20 cellular contexts compared by ENCODE assay signal in genomic region chr6:45991189-45991588, GRCh38. TPM values are rescaled to one million over a fixed set of nuclear protein-coding genes. Genes with fewer than 3 reads are reported as not detected.
DNase-seq lines count a peak whose midpoint lies in the region; TF ChIP-seq lines count a peak whose summit lies in the region.
"Had no signal": no experiment of that assay in that cellular context is flagged by ENCODE, and none has a peak within 500 bp of the region (broad histone marks: within the 10 kb centered on the region; RNA-seq: fewer than 3 reads in every experiment).

No MANE protein-coding gene starts in this region.

- no peaks in the 10 kb centered on the region; the same call in 1 of the 2 replicates for H4K20me1 ChIP-seq in Karpas-422 (ENCODE audit: insufficient read depth, low read depth, low read length)
- H4K20me1 ChIP-seq in hepatocyte (ENCODE audit: insufficient read depth, poor library complexity, severe bottlenecking): no peaks in the 10 kb centered on the region

- H3K27ac Mint-ChIP-seq in chondrocyte (ENCODE audit: unreplicated experiment): no peak overlapping the region
- H3K27ac Mint-ChIP-seq: activated naive CD4-positive, alpha-beta T cell treated with anti-CD3 and anti-CD28 coated beads, Interleukin-2, amount 10 ng/mL, durations not matched to agents 7 days and 5 days had no signal

- in situ Hi-C loops in HAP-1 (cut with MboI; ENCODE audit: low sequenced_read_pairs): no loop called here

- H2AFZ ChIP-seq in Karpas-422 (ENCODE audit: low read length) (no peak overlapping the region), hepatocyte (no peak overlapping the region)

- peak; percentile 10 for TF ChIP-seq CTCF in chondrocyte (IDR thresholded peaks at IDR 0.05)
- TF ChIP-seq CTCF in retinal pigment epithelial cell (conservative IDR thresholded peaks at IDR 0.05; ENCODE audit: low read depth, low read length): peak; percentile 25
- TF ChIP-seq CTCF in hepatocyte (IDR thresholded peaks at IDR 0.05; ENCODE audit: poor library complexity): no peak

- DNase-seq in NCI-H82 (lab: John Stamatoyannopoulos, UW) (peak; percentile 67), NCI-H82 treated with DMSO at 0.1 percent for 48 hours (lab: John Stamatoyannopoulos, UW; ENCODE audit: unreplicated experiment) (no peak), Karpas-422 (peak; percentile 46), chondrocyte (ENCODE audit: low spot score) (no peak), retinal pigment epithelial cell (ENCODE audit: low read depth) (no peak), NCI-H526 (lab: John Stamatoyannopoulos, UW) (no peak), HAP-1 (ENCODE audit: low spot score in 2 of 2) (no peak), hepatocyte (ENCODE audit: low spot score) (no peak)
- DNase-seq: activated CD4-positive, CD25-positive, alpha-beta regulatory T cell treated with anti-CD3 and anti-CD28 coated beads, Interleukin-2, amount 50 U/mL, for 72 hours; activated CD8-positive, alpha-beta memory T cell treated with anti-CD3 and anti-CD28 coated beads, Interleukin-2, amount 50 U/mL, for 4 hours; activated naive CD4-positive, alpha-beta T cell treated with anti-CD3 and anti-CD28 coated beads, Interleukin-2, amount 10 ng/mL, durations not matched to agents 7 days and 5 days; foreskin fibroblast; midbrain; NCI-H187; NCI-H69; ovary had no signal

- no peaks in the 10 kb centered on the region for H3K27me3 ChIP-seq in Karpas-422 (ENCODE audit: low read length)
- H3K27me3 ChIP-seq in HAP-1 (ENCODE audit: low read depth): no peaks in the 10 kb centered on the region
- no peaks in the 10 kb centered on the region for H3K27me3 ChIP-seq in hepatocyte
- H3K27me3 ChIP-seq: ovary had no signal

- H3K27ac ChIP-seq in Karpas-422 (ENCODE audit: low read length): no peak overlapping the region
- H3K27ac ChIP-seq in hepatocyte: no peak overlapping the region
- H3K27ac ChIP-seq: HL-60, ovary had no signal

- H3K4me1 Mint-ChIP-seq in chondrocyte (ENCODE audit: low read depth): peaks cover 8% of the 10 kb centered on the region
- H3K4me1 Mint-ChIP-seq: activated naive CD4-positive, alpha-beta T cell treated with anti-CD3 and anti-CD28 coated beads, Interleukin-2, amount 10 ng/mL, durations not matched to agents 7 days and 5 days had no signal

- no peaks in the 10 kb centered on the region for H3K36me3 Mint-ChIP-seq in chondrocyte (ENCODE audit: low read depth)
- H3K36me3 Mint-ChIP-seq: activated naive CD4-positive, alpha-beta T cell treated with anti-CD3 and anti-CD28 coated beads, Interleukin-2, amount 10 ng/mL, durations not matched to agents 7 days and 5 days had no signal

- no peak overlapping the region for H3K4me3 Mint-ChIP-seq in chondrocyte (ENCODE audit: unreplicated experiment)
- H3K4me3 Mint-ChIP-seq: activated naive CD4-positive, alpha-beta T cell treated with anti-CD3 and anti-CD28 coated beads, Interleukin-2, amount 10 ng/mL, durations not matched to agents 7 days and 5 days had no signal

- H3K36me3 ChIP-seq in Karpas-422 (ENCODE audit: insufficient read depth, low read length) (no peaks in the 10 kb centered on the region), HAP-1 (replicated peaks) (no peaks in the 10 kb centered on the region), hepatocyte (replicated peaks; ENCODE audit: insufficient read depth, low read depth) (no peaks in the 10 kb centered on the region)
- H3K36me3 ChIP-seq: ovary had no signal

- H3K79me2 ChIP-seq in Karpas-422 (ENCODE audit: low read length) (no peaks in the 10 kb centered on the region), hepatocyte (no peaks in the 10 kb centered on the region)

- H3K4me1 ChIP-seq in Karpas-422 (ENCODE audit: low read length): no peaks in the 10 kb centered on the region
- H3K4me1 ChIP-seq in HAP-1: no peaks in the 10 kb centered on the region
- H3K4me1 ChIP-seq in hepatocyte (ENCODE audit: insufficient read depth): peaks cover 9% of the 10 kb centered on the region

- H3K9me3 Mint-ChIP-seq in chondrocyte (ENCODE audit: low read depth): no peaks in the 10 kb centered on the region
- H3K9me3 Mint-ChIP-seq: activated naive CD4-positive, alpha-beta T cell treated with anti-CD3 and anti-CD28 coated beads, Interleukin-2, amount 10 ng/mL, durations not matched to agents 7 days and 5 days had no signal

- H3K4me3 ChIP-seq in Karpas-422 (ENCODE audit: low read length) (no peak overlapping the region), retinal pigment epithelial cell (ENCODE audit: low read length) (no peak overlapping the region), HAP-1 (no peak overlapping the region), hepatocyte (no peak overlapping the region)
- H3K4me3 ChIP-seq: ovary had no signal

- 42% methylated on average over 1 of the region's 1 CpG for WGBS in hepatocyte (ENCODE audit: low lambda C conversion rate, missing lambda C conversion rate)

- no peaks in the 10 kb centered on the region for H3K9me2 ChIP-seq in Karpas-422 (replicated peaks; ENCODE audit: insufficient read depth, low read length)
- H3K9me2 ChIP-seq in hepatocyte (replicated peaks; ENCODE audit: insufficient read depth): no peaks in the 10 kb centered on the region

- H3K4me2 ChIP-seq in Karpas-422 (ENCODE audit: low read depth, low read length, poor library complexity, severe bottlenecking) (no peak overlapping the region), hepatocyte (no peak overlapping the region)

- H3K9ac ChIP-seq in Karpas-422 (ENCODE audit: low read length): no peak overlapping the region

- H3K27me3 Mint-ChIP-seq in chondrocyte (ENCODE audit: low read depth): peaks cover 6% of the 10 kb centered on the region
- H3K27me3 Mint-ChIP-seq: activated naive CD4-positive, alpha-beta T cell treated with anti-CD3 and anti-CD28 coated beads, Interleukin-2, amount 10 ng/mL, durations not matched to agents 7 days and 5 days had no signal

- H3K9me3 ChIP-seq in Karpas-422 (ENCODE audit: low read length): no peaks in the 10 kb centered on the region
- H3K9me3 ChIP-seq in HAP-1: no peaks in the 10 kb centered on the region
- no peaks in the 10 kb centered on the region for H3K9me3 ChIP-seq in hepatocyte (ENCODE audit: low read depth)
- H3K9me3 ChIP-seq: ovary had no signal

RNA-seq across cellular contexts. Expression of gene CLIC5, which starts 24.5 kb away (rescaled TPM):
- total RNA-seq in Karpas-422 (2014; rRNA removed; shearing (Covaris generic); ENCODE audit: low replicate concordance): not detected in 2 replicates
- total RNA-seq in chondrocyte: not detected in 3 replicates
- total RNA-seq in hepatocyte: 12.1 and 12.9 TPM in 2 replicates
- 6.0 and 10.1 TPM in 2 replicates for polyA plus RNA-seq in hepatocyte
- total RNA-seq: A172, bronchial epithelial cell, LHCN-M2 had no signal

Comparison
In these comparisons a context has a peak if more than half of its experiments do, and no peak if none do; other contexts are left out.
1. DNase-seq: peak in NCI-H82 (single experiment) and Karpas-422 (single experiment); none in NCI-H82 treated with DMSO at 0.1 percent for 48 hours (single experiment), chondrocyte (single experiment), retinal pigment epithelial cell (single experiment), NCI-H526 (0 of 2), HAP-1 (0 of 2) and hepatocyte (single experiment).
2. RNA of gene CLIC5, which starts 24.5 kb away (total RNA-seq): 12.1 to 12.9 TPM in hepatocyte; not detected in Karpas-422 and not detected in chondrocyte; every median in the first group is over 10 times any median in the second.